In genomic region chr2:82968381-82968780, GRCh38 we compare ENCODE assay signal across 23 cellular contexts.
"Had no signal": no experiment of that assay in that cellular context is flagged by ENCODE, and none has a peak within 500 bp of the region (broad histone marks: within the 10 kb centered on the region; RNA-seq: fewer than 3 reads in every experiment).

No MANE protein-coding gene starts in this region.

- H3K27me3 Mint-ChIP-seq: activated CD4-positive, alpha-beta memory T cell treated with anti-CD3 and anti-CD28 coated beads for 36 hours; activated naive CD8-positive, alpha-beta T cell treated with anti-CD3 and anti-CD28 coated beads, Interleukin-2, amount 10 ng/mL, durations not matched to agents 7 days and 5 days; effector memory CD8-positive, alpha-beta T cell; stimulated activated naive CD8-positive, alpha-beta T cell treated with anti-CD3 and anti-CD28 coated beads, Interleukin-15, amount 100 ng/mL, for 72 hours had no signal

- H3K27ac Mint-ChIP-seq: activated CD4-positive, alpha-beta memory T cell treated with anti-CD3 and anti-CD28 coated beads for 36 hours; activated naive CD8-positive, alpha-beta T cell treated with anti-CD3 and anti-CD28 coated beads, Interleukin-2, amount 10 ng/mL, durations not matched to agents 7 days and 5 days; effector memory CD8-positive, alpha-beta T cell; immature natural killer cell; natural killer cell; stimulated activated naive CD8-positive, alpha-beta T cell treated with anti-CD3 and anti-CD28 coated beads, Interleukin-15, amount 100 ng/mL, for 72 hours had no signal

- ATAC-seq: body of pancreas; effector memory CD8-positive, alpha-beta T cell; foreskin keratinocyte; natural killer cell; stimulated activated naive CD8-positive, alpha-beta T cell treated with anti-CD3 and anti-CD28 coated beads, Interleukin-15, amount 100 ng/mL, for 72 hours had no signal

- H3K36me3 Mint-ChIP-seq: activated CD4-positive, alpha-beta memory T cell treated with anti-CD3 and anti-CD28 coated beads for 36 hours; activated naive CD8-positive, alpha-beta T cell treated with anti-CD3 and anti-CD28 coated beads, Interleukin-2, amount 10 ng/mL, durations not matched to agents 7 days and 5 days; immature natural killer cell; natural killer cell had no signal

- H3K4me3 Mint-ChIP-seq: activated CD4-positive, alpha-beta memory T cell treated with anti-CD3 and anti-CD28 coated beads for 36 hours; activated naive CD8-positive, alpha-beta T cell treated with anti-CD3 and anti-CD28 coated beads, Interleukin-2, amount 10 ng/mL, durations not matched to agents 7 days and 5 days; effector memory CD8-positive, alpha-beta T cell; immature natural killer cell; natural killer cell; stimulated activated naive CD8-positive, alpha-beta T cell treated with anti-CD3 and anti-CD28 coated beads, Interleukin-15, amount 100 ng/mL, for 72 hours had no signal

- H3K4me1 Mint-ChIP-seq: activated naive CD8-positive, alpha-beta T cell treated with anti-CD3 and anti-CD28 coated beads, Interleukin-2, amount 10 ng/mL, durations not matched to agents 7 days and 5 days; immature natural killer cell; natural killer cell; stimulated activated naive CD8-positive, alpha-beta T cell treated with anti-CD3 and anti-CD28 coated beads, Interleukin-15, amount 100 ng/mL, for 72 hours had no signal

- DNase-seq: activated CD4-positive, alpha-beta memory T cell treated with anti-CD3 and anti-CD28 coated beads for 36 hours; activated CD4-positive, alpha-beta T cell treated with anti-CD3 and anti-CD28 coated beads for 48 hours; activated CD4-positive, CD25-positive, alpha-beta regulatory T cell; activated naive CD4-positive, alpha-beta T cell treated with Interleukin-2 at 50 U/mL for 16 hours; activated naive CD8-positive, alpha-beta T cell treated with anti-CD3 and anti-CD28 coated beads, Interleukin-2, amount 10 ng/mL, durations not matched to agents 7 days and 5 days; activated T-cell treated with anti-CD3 and anti-CD28 coated beads, Interleukin-2, amount 50 U/mL, for 48 hours; body of pancreas; caudate nucleus; effector memory CD8-positive, alpha-beta T cell; immature natural killer cell; kidney glomerular epithelial cell; left ventricle myocardium inferior; midbrain; natural killer cell; stimulated activated CD4-positive, alpha-beta T cell treated with anti-CD3 and anti-CD28 coated beads, Interleukin-12 subunit alpha, Interleukin-12 subunit beta, amount 100 ng/mL, for 4 hours; stimulated activated CD4-positive, alpha-beta T cell treated with anti-CD3 and anti-CD28 coated beads, Interleukin-4, amount 100 ng/mL, for 4 hours; stimulated activated naive CD8-positive, alpha-beta T cell treated with anti-CD3 and anti-CD28 coated beads, Interleukin-15, amount 100 ng/mL, for 72 hours; T1000; tibial artery had no signal

- H3K4me3 ChIP-seq: body of pancreas, esophagus muscularis mucosa, hepatocyte, left ventricle myocardium inferior, prostate gland, tibial artery had no signal
